In the genomic region with DNA sequence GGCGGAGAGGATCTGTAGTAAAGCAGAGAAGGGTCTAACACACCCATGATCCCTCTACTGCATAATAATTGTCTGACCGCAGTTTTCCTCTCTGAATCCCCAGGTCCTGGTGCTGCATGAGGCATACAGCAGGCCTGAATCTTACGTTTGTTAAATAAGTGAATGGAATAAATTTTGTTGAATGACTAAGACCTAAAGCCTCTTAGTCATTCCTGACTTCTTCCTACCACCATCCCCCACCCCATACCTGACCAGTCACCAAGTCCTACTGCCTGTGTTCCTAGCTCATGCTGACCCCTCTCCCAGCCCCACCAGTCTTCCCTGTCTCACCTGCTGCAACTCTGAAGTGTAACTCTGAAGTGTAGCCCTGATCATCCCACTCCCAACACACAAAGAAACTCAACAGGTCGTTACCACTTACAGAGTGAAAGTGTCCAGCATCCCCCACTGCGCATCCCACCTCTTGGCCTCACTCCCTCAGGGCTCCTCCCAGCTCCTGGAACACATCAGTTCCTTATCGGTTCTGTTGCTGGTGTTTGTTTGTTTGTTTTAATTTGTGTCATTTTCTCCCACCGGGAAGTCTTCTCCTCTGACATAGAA, we compare ENCODE assay signal across 1 cellular context.
TF ChIP-seq lines count a peak whose summit lies in the region.

No MANE protein-coding gene starts in this region.

TF ChIP-seq in H1, 55 proteins besides CTCF, POLR2A, EP300 and RAD21:
- no peak for TF ChIP-seq CREB1 (IDR thresholded peaks at IDR 0.05)
- no peak for TF ChIP-seq CHD7 (IDR thresholded peaks at IDR 0.05; ENCODE audit: insufficient replicate concordance, low read length)
- no peak for TF ChIP-seq HDAC2 (IDR thresholded peaks at IDR 0.05; ENCODE audit: borderline replicate concordance in 1 of 2, low read depth in 2 of 2, low read length in 2 of 2)
- no peak for TF ChIP-seq GABPA (IDR thresholded peaks at IDR 0.05; ENCODE audit: borderline replicate concordance, insufficient read depth, low read length)
- no peak for TF ChIP-seq TCF12 (IDR thresholded peaks at IDR 0.05; ENCODE audit: low read depth, low read length)
- no peak for TF ChIP-seq RNF2 (IDR thresholded peaks at IDR 0.05; ENCODE audit: borderline replicate concordance, low read depth, low read length, missing control alignments, poor library complexity, severe bottlenecking)
- TF ChIP-seq SP2 (IDR thresholded peaks at IDR 0.05; ENCODE audit: low read length): no peak
- TF ChIP-seq, protein P1, sequence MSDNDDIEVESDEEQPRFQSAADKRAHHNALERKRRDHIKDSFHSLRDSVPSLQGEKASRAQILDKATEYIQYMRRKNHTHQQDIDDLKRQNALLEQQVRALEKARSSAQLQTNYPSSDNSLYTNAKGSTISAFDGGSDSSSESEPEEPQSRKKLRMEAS (IDR thresholded peaks at IDR 0.05): no peak
- no peak for TF ChIP-seq SRF (IDR thresholded peaks at IDR 0.05; ENCODE audit: low read depth, low read length)
- no peak for TF ChIP-seq ASH2L (IDR thresholded peaks at IDR 0.05; ENCODE audit: low read length)
- no peak for TF ChIP-seq TBP (IDR thresholded peaks at IDR 0.05; ENCODE audit: low read depth, low read length)
- TF ChIP-seq PHF8 (conservative IDR thresholded peaks at IDR 0.05; ENCODE audit: low read depth, low read length): no peak
- TF ChIP-seq POU5F1 (IDR thresholded peaks at IDR 0.05; ENCODE audit: low read depth, low read length): no peak
